15 cellular contexts compared by ENCODE assay signal in genomic region chr3:134718736-134719135, GRCh38.
"Had no signal": no experiment of that assay in that cellular context is flagged by ENCODE, and none has a peak within 500 bp of the region (broad histone marks: within the 10 kb centered on the region; RNA-seq: fewer than 3 reads in every experiment).

No MANE protein-coding gene starts in this region.

- H3K27ac ChIP-seq: WERI-Rb-1 had no signal

- H3K36me3 ChIP-seq: WERI-Rb-1 had no signal

- DNase-seq: activated CD4-positive, alpha-beta memory T cell treated with anti-CD3 and anti-CD28 coated beads, Interleukin-2, amount 10 ng/mL, durations not matched to agents 7 days and 5 days; activated CD4-positive, alpha-beta T cell treated with anti-CD3 and anti-CD28 coated beads for 36 hours; activated naive CD8-positive, alpha-beta T cell treated with anti-CD3 and anti-CD28 coated beads, Interleukin-2, amount 50 U/mL, for 24 hours; central memory CD4-positive, alpha-beta T cell; cortex of kidney; effector memory CD4-positive, alpha-beta T cell; mammary epithelial cell; natural killer cell; occipital lobe; stimulated activated CD4-positive, alpha-beta T cell treated with anti-CD3 and anti-CD28 coated beads, Interleukin-4, amount 100 ng/mL, for 4 hours; stimulated activated naive CD8-positive, alpha-beta T cell treated with anti-CD3 and anti-CD28 coated beads, Interleukin-15, amount 100 ng/mL, for 72 hours; T-cell; T1000; WERI-Rb-1 had no signal

- ATAC-seq: activated CD4-positive, alpha-beta T cell treated with anti-CD3 and anti-CD28 coated beads for 36 hours; activated naive CD8-positive, alpha-beta T cell treated with anti-CD3 and anti-CD28 coated beads, Interleukin-2, amount 50 U/mL, for 24 hours; left lobe of liver; natural killer cell; stimulated activated naive CD8-positive, alpha-beta T cell treated with anti-CD3 and anti-CD28 coated beads, Interleukin-15, amount 100 ng/mL, for 72 hours; T-cell had no signal
